Comparison of ENCODE assay signal across 20 cellular contexts in genomic region chr13:20988909-20989735, GRCh38.
DNase-seq lines count a peak whose midpoint lies in the region; ATAC-seq and TF ChIP-seq lines count a peak whose summit lies in the region.
"Had no signal": no experiment of that assay in that cellular context is flagged by ENCODE, and none has a peak within 500 bp of the region (broad histone marks: within the 10 kb centered on the region; RNA-seq: fewer than 3 reads in every experiment).

No MANE protein-coding gene starts in this region.

- H3K4me3 Mint-ChIP-seq in Caco-2 (ENCODE audit: unreplicated experiment) (no peak overlapping the region), neural progenitor cell (no peak overlapping the region)
- H3K4me3 Mint-ChIP-seq: CD14-positive monocyte had no signal

- no peak for TF ChIP-seq POLR2A in gastrocnemius medialis (IDR thresholded peaks at IDR 0.05)

- CTCF ChIA-PET in Caco-2 (lab: Charles Lee) = no interaction called here

- H3K4me2 ChIP-seq in neural progenitor cell = no peak overlapping the region
- H3K4me2 ChIP-seq: A549 had no signal

- DNase-seq in Caco-2 (no peak), cardiac muscle cell (ENCODE audit: low read depth in 1 of 2, low spot score in 1 of 2) (no peak), islet precursor cell (peak; percentile 37), gastrocnemius medialis (no peak), NCI-H1092 treated with DMSO at 0.1 percent for 48 hours (lab: John Stamatoyannopoulos, UW) (no peak), neural progenitor cell (ENCODE audit: low spot score) (no peak)
- DNase-seq: GF-D8, GOT3, Karpas-422, NCI-H1417, NCI-H1930, NCI-H2171, NCI-H446 treated with DMSO at 0.1 percent for 48 hours, NCI-H748 treated with DMSO at 0.1 percent for 48 hours, PC-3 had no signal

- H3F3A ChIP-seq in neural progenitor cell (ENCODE audit: low read depth) = no peaks in the 10 kb centered on the region

- in situ Hi-C loops in gastrocnemius medialis (cut with MboI; ENCODE audit: low sequenced_read_pairs in 4 of 4) = no loop called here

- H3K27ac Mint-ChIP-seq in Caco-2 (ENCODE audit: unreplicated experiment) (peak overlapping the region; percentile 28), neural progenitor cell (no peak overlapping the region)

- no peaks in the 10 kb centered on the region for H3K9me3 ChIP-seq in Caco-2
- H3K9me3 ChIP-seq in cardiac muscle cell (ENCODE audit: low read depth) = no peaks in the 10 kb centered on the region
- no peaks in the 10 kb centered on the region for H3K9me3 ChIP-seq in gastrocnemius medialis
- no peaks in the 10 kb centered on the region for H3K9me3 ChIP-seq in neural progenitor cell (ENCODE audit: low read depth)
- H3K9me3 ChIP-seq: A549 had no signal

- no peak overlapping the region for H3K9ac ChIP-seq in neural progenitor cell

- ATAC-seq in gastrocnemius medialis (no peak), HG03025 (IDR thresholded peaks at IDR 0.05; ENCODE audit: low FRiP score, unreplicated experiment) (no peak), GM21381 (IDR thresholded peaks at IDR 0.05; ENCODE audit: unreplicated experiment) (no peak)
- ATAC-seq: A549, PC-3 had no signal

- TF ChIP-seq CTCF in Caco-2 (IDR thresholded peaks at IDR 0.05; ENCODE audit: insufficient read depth in 1 of 2, low read depth in 1 of 2, low read length in 1 of 2, severe bottlenecking in 1 of 2, unreplicated experiment in 1 of 2) = no peak
- TF ChIP-seq CTCF in cardiac muscle cell (IDR thresholded peaks at IDR 0.05; ENCODE audit: low read depth, low read length) = no peak
- TF ChIP-seq CTCF in gastrocnemius medialis (IDR thresholded peaks at IDR 0.05 in 4 of 5, conservative IDR thresholded peaks at IDR 0.05 in 1 of 5) = no peak
- TF ChIP-seq CTCF in neural progenitor cell (IDR thresholded peaks at IDR 0.05) = no peak

- no peaks in the 10 kb centered on the region for H3K27me3 Mint-ChIP-seq in Caco-2 (ENCODE audit: insufficient read depth, unreplicated experiment)
- peaks cover 12% of the 10 kb centered on the region for H3K27me3 Mint-ChIP-seq in neural progenitor cell (ENCODE audit: insufficient read depth, low read depth)

- peaks cover 10% of the 10 kb centered on the region for H3K36me3 ChIP-seq in Caco-2 (ENCODE audit: control insufficient read depth, insufficient read depth, low read length)
- peaks cover 14% of the 10 kb centered on the region for H3K36me3 ChIP-seq in cardiac muscle cell
- H3K36me3 ChIP-seq in gastrocnemius medialis = peaks cover 0 to 23% of the 10 kb centered on the region in 2 donors
- H3K36me3 ChIP-seq in neural progenitor cell = peaks cover 4% of the 10 kb centered on the region

- BruUV-seq in Caco-2 (replicated peaks; lab: Mats Ljungman, UMichigan) = no TSS peak

- POLR2A ChIA-PET in Caco-2 (lab: Charles Lee) = no interaction called here

- no peak overlapping the region for H2AFZ ChIP-seq in neural progenitor cell (replicated peaks)

- H3K36me3 Mint-ChIP-seq in Caco-2 (ENCODE audit: insufficient read depth, unreplicated experiment) (peaks cover 94% of the 10 kb centered on the region), neural progenitor cell (peaks cover 36% of the 10 kb centered on the region)

- no peaks in the 10 kb centered on the region for H3K27me3 ChIP-seq in Caco-2 (replicated peaks; ENCODE audit: control insufficient read depth, insufficient read depth, low read length)
- no peaks in the 10 kb centered on the region for H3K27me3 ChIP-seq in cardiac muscle cell
- no peaks in the 10 kb centered on the region for H3K27me3 ChIP-seq in gastrocnemius medialis
- no peaks in the 10 kb centered on the region for H3K27me3 ChIP-seq in neural progenitor cell

- no peaks in the 10 kb centered on the region for H3K4me1 Mint-ChIP-seq in Caco-2 (ENCODE audit: low read depth, unreplicated experiment)
- H3K4me1 Mint-ChIP-seq in neural progenitor cell = no peaks in the 10 kb centered on the region

- peaks cover 35% of the 10 kb centered on the region for H3K79me2 ChIP-seq in neural progenitor cell (ENCODE audit: low read depth)

- H3K4me3 ChIP-seq in Caco-2 (ENCODE audit: low read depth, low read length) (no peak overlapping the region), cardiac muscle cell (no peak overlapping the region), gastrocnemius medialis (no peak overlapping the region), neural progenitor cell (no peak overlapping the region)
- H3K4me3 ChIP-seq: A549 had no signal

- intact Hi-C loops in Caco-2 (cut with micrococcal nuclease; ENCODE audit: unreplicated experiment) (no loop called here), gastrocnemius medialis (cut with DNase I; ENCODE audit: low total_unique reads) (loop anchor here (5.0 kb wide), 1 partner anchor 488 kb away; no protein-coding TSS in a partner anchor)

- H3K27ac ChIP-seq in cardiac muscle cell = peak overlapping the region; percentile 60
- peak overlapping the region; percentile 71 to 90 (median 82) for H3K27ac ChIP-seq in gastrocnemius medialis
- no peak overlapping the region for H3K27ac ChIP-seq in neural progenitor cell
- H3K27ac ChIP-seq: A549, RWPE1 had no signal

- no peaks in the 10 kb centered on the region for H3K9me3 Mint-ChIP-seq in Caco-2 (ENCODE audit: unreplicated experiment)
- H3K9me3 Mint-ChIP-seq in neural progenitor cell = no peaks in the 10 kb centered on the region

- H4K20me1 ChIP-seq in neural progenitor cell (ENCODE audit: low read depth) = peaks cover 18% of the 10 kb centered on the region

- H3K4me1 ChIP-seq in Caco-2 (no peaks in the 10 kb centered on the region), cardiac muscle cell (ENCODE audit: low read depth) (no peaks in the 10 kb centered on the region), gastrocnemius medialis (peaks cover 10 to 13% of the 10 kb centered on the region in 2 donors), neural progenitor cell (no peaks in the 10 kb centered on the region)
